Comparison of ENCODE assay signal across 11 cellular contexts in the genomic region with DNA sequence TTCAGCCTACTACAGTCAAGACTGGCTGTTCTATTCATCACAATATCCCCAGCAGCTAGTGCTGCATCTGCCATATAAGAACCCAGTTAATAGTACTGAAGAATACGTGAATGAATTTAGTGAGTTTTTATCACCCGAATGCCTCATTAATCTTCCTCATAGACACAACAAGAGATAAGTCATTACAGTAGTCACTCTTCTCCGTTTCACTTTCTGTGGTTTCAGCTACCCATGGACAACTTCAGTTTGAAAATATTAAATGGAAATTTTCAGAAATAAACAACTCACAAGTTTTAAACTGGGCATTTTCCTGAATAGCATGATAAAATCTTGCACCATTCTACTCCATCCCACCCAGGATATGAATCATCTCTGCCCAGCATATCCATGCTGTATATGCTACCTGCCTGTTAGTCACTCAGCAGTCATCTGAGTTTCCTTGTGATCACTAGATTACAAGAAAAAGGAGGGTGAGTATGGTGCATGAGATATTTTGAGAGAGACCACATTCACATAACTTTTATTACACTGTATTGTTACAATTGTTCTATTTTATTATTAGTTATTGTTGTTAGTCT.
DNase-seq lines count a peak whose midpoint lies in the region; ATAC-seq, FAIRE-seq and TF ChIP-seq lines count a peak whose summit lies in the region.
"Had no signal": no experiment of that assay in that cellular context is flagged by ENCODE, and none has a peak within 500 bp of the region (broad histone marks: within the 10 kb centered on the region; RNA-seq: fewer than 3 reads in every experiment).

No MANE protein-coding gene starts in this region.

- CTCF ChIA-PET in activated CD8-positive, alpha-beta T cell treated with anti-CD3 and anti-CD28 coated beads for 36 hours (lab: Charles Lee) = no interaction called here
- CTCF ChIA-PET in activated CD8-positive, alpha-beta T cell treated with anti-CD3 and anti-CD28 coated beads, Interleukin-2, amount 10 ng/mL, durations not matched to agents 7 days and 5 days (lab: Charles Lee) = no interaction called here

- no peaks in the 10 kb centered on the region for H4K20me1 ChIP-seq in astrocyte (ENCODE audit: insufficient read depth, low read length)

- H2AFZ ChIP-seq in astrocyte (ENCODE audit: low read depth, low read length) = no peak overlapping the region

- peaks cover 3% of the 10 kb centered on the region for H3K9me3 Mint-ChIP-seq in activated CD8-positive, alpha-beta T cell treated with anti-CD3 and anti-CD28 coated beads for 36 hours
- H3K9me3 Mint-ChIP-seq in activated CD8-positive, alpha-beta T cell treated with anti-CD3 and anti-CD28 coated beads, Interleukin-2, amount 10 ng/mL, durations not matched to agents 7 days and 5 days (ENCODE audit: insufficient read depth) = no peaks in the 10 kb centered on the region
- no peaks in the 10 kb centered on the region for H3K9me3 Mint-ChIP-seq in astrocyte (ENCODE audit: unreplicated experiment)

- ATAC-seq in activated CD8-positive, alpha-beta T cell treated with anti-CD3 and anti-CD28 coated beads for 36 hours = peak; percentile 58
- no peak for ATAC-seq in activated CD8-positive, alpha-beta T cell treated with anti-CD3 and anti-CD28 coated beads, Interleukin-2, amount 10 ng/mL, durations not matched to agents 7 days and 5 days
- peak; percentile 73 for ATAC-seq in HG03378 (IDR thresholded peaks at IDR 0.05; ENCODE audit: unreplicated experiment)

- H3K27ac ChIP-seq in astrocyte (ENCODE audit: low read depth, low read length) = peak overlapping the region; percentile 7

- DNase-seq in activated CD8-positive, alpha-beta T cell treated with anti-CD3 and anti-CD28 coated beads for 36 hours = no peak
- no peak for DNase-seq in activated CD8-positive, alpha-beta T cell treated with anti-CD3 and anti-CD28 coated beads, Interleukin-2, amount 10 ng/mL, durations not matched to agents 7 days and 5 days
- DNase-seq in astrocyte (ENCODE audit: low read depth) (peak; percentile 77), cerebellum (ENCODE audit: low spot score) (no peak), posterior vena cava (ENCODE audit: low spot score) (no peak), NCI-H1105 treated with DMSO at 0.1 percent for 48 hours (lab: John Stamatoyannopoulos, UW) (no peak)
- DNase-seq: 8988T, NCI-H69, nucleus accumbens had no signal

- H3K36me3 Mint-ChIP-seq in activated CD8-positive, alpha-beta T cell treated with anti-CD3 and anti-CD28 coated beads for 36 hours (ENCODE audit: low read depth) = no peaks in the 10 kb centered on the region
- no peaks in the 10 kb centered on the region for H3K36me3 Mint-ChIP-seq in activated CD8-positive, alpha-beta T cell treated with anti-CD3 and anti-CD28 coated beads, Interleukin-2, amount 10 ng/mL, durations not matched to agents 7 days and 5 days (ENCODE audit: low read depth)
- H3K36me3 Mint-ChIP-seq in astrocyte (ENCODE audit: low read depth, unreplicated experiment) = no peaks in the 10 kb centered on the region

- no peaks in the 10 kb centered on the region for H3K4me1 Mint-ChIP-seq in activated CD8-positive, alpha-beta T cell treated with anti-CD3 and anti-CD28 coated beads for 36 hours (ENCODE audit: low read depth)
- no peaks in the 10 kb centered on the region for H3K4me1 Mint-ChIP-seq in activated CD8-positive, alpha-beta T cell treated with anti-CD3 and anti-CD28 coated beads, Interleukin-2, amount 10 ng/mL, durations not matched to agents 7 days and 5 days (ENCODE audit: low read depth)
- H3K4me1 Mint-ChIP-seq in astrocyte (ENCODE audit: low read depth, unreplicated experiment) = peaks cover 14% of the 10 kb centered on the region

- no peaks in the 10 kb centered on the region for H3K79me2 ChIP-seq in astrocyte (ENCODE audit: insufficient read depth, low read length)

- peaks cover 3% of the 10 kb centered on the region for H3K4me1 ChIP-seq in astrocyte (ENCODE audit: insufficient read depth, low read length)
- H3K4me1 ChIP-seq in skeletal muscle satellite cell (ENCODE audit: control insufficient read depth, insufficient read depth, low read length) = peaks cover 14% of the 10 kb centered on the region

- H3K36me3 ChIP-seq in astrocyte (ENCODE audit: insufficient read depth, low read length) = no peaks in the 10 kb centered on the region
- no peaks in the 10 kb centered on the region for H3K36me3 ChIP-seq in skeletal muscle satellite cell (ENCODE audit: insufficient read depth, low read length)

- intact Hi-C loops in activated CD8-positive, alpha-beta T cell treated with anti-CD3 and anti-CD28 coated beads for 36 hours (cut with micrococcal nuclease) = no loop called here
- intact Hi-C loops in posterior vena cava (cut with DNase I) = loop anchor here in 1 of 2 donors (5.0 kb wide), 1 partner anchor 492 kb away; no protein-coding TSS in a partner anchor

- H3K9me3 ChIP-seq in astrocyte (ENCODE audit: insufficient read depth, low read depth, low read length) = no peaks in the 10 kb centered on the region
- no peaks in the 10 kb centered on the region for H3K9me3 ChIP-seq in skeletal muscle satellite cell (replicated peaks; ENCODE audit: low read length)

- H3K4me3 ChIP-seq in astrocyte (ENCODE audit: insufficient read depth, low read depth, low read length) = no peak overlapping the region
- H3K4me3 ChIP-seq in skeletal muscle satellite cell (ENCODE audit: low read length) = peak overlapping the region; percentile 10

- no peaks in the 10 kb centered on the region for H3K27me3 ChIP-seq in astrocyte (ENCODE audit: insufficient read depth, low read length)
- no peaks in the 10 kb centered on the region for H3K27me3 ChIP-seq in skeletal muscle satellite cell (ENCODE audit: control insufficient read depth, insufficient read depth, low read length)

- H3K27ac Mint-ChIP-seq in activated CD8-positive, alpha-beta T cell treated with anti-CD3 and anti-CD28 coated beads for 36 hours = no peak overlapping the region
- no peak overlapping the region for H3K27ac Mint-ChIP-seq in activated CD8-positive, alpha-beta T cell treated with anti-CD3 and anti-CD28 coated beads, Interleukin-2, amount 10 ng/mL, durations not matched to agents 7 days and 5 days
- H3K27ac Mint-ChIP-seq in astrocyte (ENCODE audit: unreplicated experiment) = peak overlapping the region; percentile 54

- peak overlapping the region; percentile 47 for H3K4me2 ChIP-seq in astrocyte (ENCODE audit: low read length)
- peak overlapping the region; percentile 60 for H3K4me2 ChIP-seq in skeletal muscle satellite cell (ENCODE audit: low read length)

- H3K4me3 Mint-ChIP-seq in activated CD8-positive, alpha-beta T cell treated with anti-CD3 and anti-CD28 coated beads for 36 hours = no peak overlapping the region
- no peak overlapping the region for H3K4me3 Mint-ChIP-seq in activated CD8-positive, alpha-beta T cell treated with anti-CD3 and anti-CD28 coated beads, Interleukin-2, amount 10 ng/mL, durations not matched to agents 7 days and 5 days
- H3K4me3 Mint-ChIP-seq in astrocyte (ENCODE audit: unreplicated experiment) = no peak overlapping the region

- no peak for TF ChIP-seq CTCF in activated CD8-positive, alpha-beta T cell treated with anti-CD3 and anti-CD28 coated beads for 36 hours (IDR thresholded peaks at IDR 0.05)
- no peak for TF ChIP-seq CTCF in astrocyte (IDR thresholded peaks at IDR 0.05; ENCODE audit: insufficient read depth, low read depth, low read length)

- H3K9ac ChIP-seq in astrocyte (ENCODE audit: low read length) (no peak overlapping the region), skeletal muscle satellite cell (ENCODE audit: low read depth, low read length) (no peak overlapping the region)

- H3K27me3 Mint-ChIP-seq in activated CD8-positive, alpha-beta T cell treated with anti-CD3 and anti-CD28 coated beads for 36 hours = no peaks in the 10 kb centered on the region
- H3K27me3 Mint-ChIP-seq in activated CD8-positive, alpha-beta T cell treated with anti-CD3 and anti-CD28 coated beads, Interleukin-2, amount 10 ng/mL, durations not matched to agents 7 days and 5 days (ENCODE audit: low read depth) = no peaks in the 10 kb centered on the region
- H3K27me3 Mint-ChIP-seq in astrocyte (ENCODE audit: low read depth, unreplicated experiment) = no peaks in the 10 kb centered on the region

- POLR2A ChIA-PET in activated CD8-positive, alpha-beta T cell treated with anti-CD3 and anti-CD28 coated beads for 36 hours (lab: Charles Lee) = no interaction called here
- POLR2A ChIA-PET in activated CD8-positive, alpha-beta T cell treated with anti-CD3 and anti-CD28 coated beads, Interleukin-2, amount 10 ng/mL, durations not matched to agents 7 days and 5 days (lab: Charles Lee) = no interaction called here

- FAIRE-seq in astrocyte (lab: Jason Lieb, UNC) = peak; percentile 50
